In genomic region chr3:140753865-140754754, GRCh38 we compare ENCODE assay signal across 11 cellular contexts.
DNase-seq lines count a peak whose midpoint lies in the region; ATAC-seq and TF ChIP-seq lines count a peak whose summit lies in the region.
"Had no signal": no experiment of that assay in that cellular context is flagged by ENCODE, and none has a peak within 500 bp of the region (broad histone marks: within the 10 kb centered on the region; RNA-seq: fewer than 3 reads in every experiment).

No MANE protein-coding gene starts in this region.

- TF ChIP-seq CTCF in Calu3 (IDR thresholded peaks at IDR 0.05; ENCODE audit: unreplicated experiment) (no peak), hepatocyte (IDR thresholded peaks at IDR 0.05; ENCODE audit: poor library complexity) (no peak)

- H2AFZ ChIP-seq in hepatocyte = no peak overlapping the region

- intact Hi-C loops in Calu3 (cut with micrococcal nuclease; ENCODE audit: unreplicated experiment) = loop anchor here (1.0 kb wide), 1 partner anchor 109 kb away; no protein-coding TSS in a partner anchor
- intact Hi-C loops in aorta (cut with DNase I) = no loop called here

- BruUV-seq in Calu3 (replicated peaks; lab: Mats Ljungman, UMichigan) = no TSS peak

- CTCF ChIA-PET in Calu3 (lab: Charles Lee) = interaction anchor here (0.8 to 1.5 kb wide), 6 partner anchors 12 to 151 kb away, joined by 3 to 6 read pairs (median 4); no protein-coding TSS in a partner anchor

- peaks cover 43% of the 10 kb centered on the region for H3K27me3 Mint-ChIP-seq in Calu3 (ENCODE audit: unreplicated experiment)
- H3K27me3 Mint-ChIP-seq: stimulated activated naive CD8-positive, alpha-beta T cell treated with anti-CD3 and anti-CD28 coated beads, Interleukin-15, Interleukin-2, amounts not matched to agents 100 ng/mL and 50 ng/mL, for 24 hours had no signal

- WGBS in hepatocyte (ENCODE audit: low lambda C conversion rate, missing lambda C conversion rate) = 89% methylated on average over 4 of the region's 4 CpGs
- WGBS in aorta, 2 donors = 72 to 80% methylated on average over 4 of the region's 4 CpGs

- H3K27me3 ChIP-seq in hepatocyte = peaks cover 10% of the 10 kb centered on the region
- no peaks in the 10 kb centered on the region for H3K27me3 ChIP-seq in aorta (ENCODE audit: control insufficient read depth in 1 of 2, insufficient read depth in 2 of 2, low read length in 1 of 2)
- H3K27me3 ChIP-seq: BLaER1 had no signal

- peak overlapping the region; percentile 18 for H3K27ac Mint-ChIP-seq in Calu3 (ENCODE audit: unreplicated experiment)
- H3K27ac Mint-ChIP-seq: stimulated activated naive CD8-positive, alpha-beta T cell treated with anti-CD3 and anti-CD28 coated beads, Interleukin-15, Interleukin-2, amounts not matched to agents 100 ng/mL and 50 ng/mL, for 24 hours had no signal

- ATAC-seq in GM19043 (IDR thresholded peaks at IDR 0.05; ENCODE audit: low read depth, unreplicated experiment) = peak; percentile 45
- peak; percentile 54 for ATAC-seq in HG02981 (IDR thresholded peaks at IDR 0.05; ENCODE audit: unreplicated experiment)
- ATAC-seq in SK-N-SH treated with all-trans-retinoic acid at 6 μM for 48 hours = no peak
- no peak for ATAC-seq in aorta (ENCODE audit: low FRiP score)

- H3K9me2 ChIP-seq in hepatocyte (replicated peaks; ENCODE audit: insufficient read depth) = no peaks in the 10 kb centered on the region

- H3K4me2 ChIP-seq in hepatocyte = no peak overlapping the region
- H3K4me2 ChIP-seq: BLaER1 had no signal

- H4K20me1 ChIP-seq in hepatocyte (ENCODE audit: insufficient read depth, poor library complexity, severe bottlenecking) = no peaks in the 10 kb centered on the region
- H4K20me1 ChIP-seq: BLaER1 had no signal

- H3K27ac ChIP-seq in hepatocyte (no peak overlapping the region), aorta (ENCODE audit: low read depth in 1 of 2, low read length in 2 of 2) (no peak overlapping the region)
- H3K27ac ChIP-seq: BLaER1 had no signal

- H3K4me1 Mint-ChIP-seq in Calu3 (ENCODE audit: low read depth, unreplicated experiment) = peaks cover 27% of the 10 kb centered on the region

- no peaks in the 10 kb centered on the region for H3K9me3 ChIP-seq in hepatocyte (ENCODE audit: low read depth)
- H3K9me3 ChIP-seq in aorta (ENCODE audit: control insufficient read depth, low read length) = peaks cover 1% of the 10 kb centered on the region
- H3K9me3 ChIP-seq: BLaER1 had no signal

- no peak overlapping the region for H3K4me3 Mint-ChIP-seq in Calu3 (ENCODE audit: low read depth, unreplicated experiment)
- H3K4me3 Mint-ChIP-seq: stimulated activated naive CD8-positive, alpha-beta T cell treated with anti-CD3 and anti-CD28 coated beads, Interleukin-15, Interleukin-2, amounts not matched to agents 100 ng/mL and 50 ng/mL, for 24 hours had no signal

- H3K4me1 ChIP-seq in hepatocyte (ENCODE audit: insufficient read depth) (no peaks in the 10 kb centered on the region), aorta (ENCODE audit: control insufficient read depth in 1 of 2, insufficient read depth in 2 of 2, low read length in 2 of 2) (no peaks in the 10 kb centered on the region)

- H3K36me3 Mint-ChIP-seq in Calu3 (ENCODE audit: insufficient read depth, unreplicated experiment) = no peaks in the 10 kb centered on the region

- peaks cover 3% of the 10 kb centered on the region for H3K9me3 Mint-ChIP-seq in Calu3 (ENCODE audit: low read depth, unreplicated experiment)
- H3K9me3 Mint-ChIP-seq: stimulated activated naive CD8-positive, alpha-beta T cell treated with anti-CD3 and anti-CD28 coated beads, Interleukin-15, Interleukin-2, amounts not matched to agents 100 ng/mL and 50 ng/mL, for 24 hours had no signal

- H3K36me3 ChIP-seq in hepatocyte (replicated peaks; ENCODE audit: insufficient read depth, low read depth) (no peaks in the 10 kb centered on the region), aorta (ENCODE audit: control insufficient read depth in 1 of 2, insufficient read depth in 2 of 2, low read length in 1 of 2) (no peaks in the 10 kb centered on the region)
- H3K36me3 ChIP-seq: BLaER1 had no signal

- DNase-seq in Calu3 = peak; percentile 54
- DNase-seq in NCI-H69 (lab: John Stamatoyannopoulos, UW) = peak; percentile 14
- DNase-seq in HuH-7 (ENCODE audit: low spot score) = no peak
- no peak for DNase-seq in hepatocyte (ENCODE audit: low spot score)
- no peak for DNase-seq in aorta
- DNase-seq: NCI-H524 treated with DMSO at 0.1 percent for 48 hours had no signal

- H3K4me3 ChIP-seq in hepatocyte (no peak overlapping the region), aorta (ENCODE audit: low read length in 2 of 2) (no peak overlapping the region)
- H3K4me3 ChIP-seq: BLaER1 had no signal

- no peaks in the 10 kb centered on the region for H3K79me2 ChIP-seq in hepatocyte

TF ChIP-seq in SK-N-SH treated with all-trans-retinoic acid at 6 μM for 48 hours, 23 proteins besides CTCF, POLR2A, EP300 and RAD21 (continues in another document):
- TF ChIP-seq OSR1 (CRISPR knock-in tag; IDR thresholded peaks at IDR 0.05) (no peak), ZFP3 (CRISPR knock-in tag; IDR thresholded peaks at IDR 0.05) (no peak), CSRNP3 (CRISPR knock-in tag; IDR thresholded peaks at IDR 0.05) (no peak), ARNTL (CRISPR knock-in tag; IDR thresholded peaks at IDR 0.05; ENCODE audit: borderline replicate concordance, low read depth) (no peak), ISL1 (CRISPR knock-in tag; IDR thresholded peaks at IDR 0.05) (no peak), ZFP30 (CRISPR knock-in tag; IDR thresholded peaks at IDR 0.05) (no peak), PATZ1 (CRISPR knock-in tag; IDR thresholded peaks at IDR 0.05; ENCODE audit: borderline replicate concordance) (no peak), ZNF8 (CRISPR knock-in tag; IDR thresholded peaks at IDR 0.05) (no peak), CREB5 (CRISPR knock-in tag; IDR thresholded peaks at IDR 0.05; ENCODE audit: low read depth) (no peak), PPARA (CRISPR knock-in tag; IDR thresholded peaks at IDR 0.05; ENCODE audit: borderline replicate concordance) (no peak), ZC3H10 (CRISPR knock-in tag; IDR thresholded peaks at IDR 0.05) (no peak), GLIS3 (CRISPR knock-in tag; IDR thresholded peaks at IDR 0.05) (no peak), CSDC2 (CRISPR knock-in tag; IDR thresholded peaks at IDR 0.05) (no peak), ZNF70 (CRISPR knock-in tag; IDR thresholded peaks at IDR 0.05) (no peak)

Comparison
In these comparisons a context has a peak if more than half of its experiments do, and no peak if none do; other contexts are left out.
1. DNase-seq: peak in Calu3 (single experiment) and NCI-H69 (single experiment); none in HuH-7 (single experiment), hepatocyte (single experiment) and aorta (0 of 2).
2. ATAC-seq: peak in GM19043 (single experiment) and HG02981 (single experiment); none in SK-N-SH treated with all-trans-retinoic acid at 6 μM for 48 hours (single experiment) and aorta (single experiment).